Comparison of ENCODE assay signal across 25 cellular contexts in genomic region chr15:64806509-64806908, GRCh38. TPM values are rescaled to one million over a fixed set of nuclear protein-coding genes. Genes with fewer than 3 reads are reported as not detected.
DNase-seq lines count a peak whose midpoint lies in the region; ATAC-seq and TF ChIP-seq lines count a peak whose summit lies in the region.
"Had no signal": no experiment of that assay in that cellular context is flagged by ENCODE, and none has a peak within 500 bp of the region (broad histone marks: within the 10 kb centered on the region; RNA-seq: fewer than 3 reads in every experiment).

No MANE protein-coding gene starts in this region.

- H3K27ac Mint-ChIP-seq in H9 = peak overlapping the region; percentile 95 to 100 (median 99)
- H3K27ac Mint-ChIP-seq in central memory CD8-positive, alpha-beta T cell (ENCODE audit: low read depth) = peak overlapping the region; percentile 78
- H3K27ac Mint-ChIP-seq in CD4-positive, alpha-beta memory T cell = peak overlapping the region in 1 of 7 donors; percentile 48
- H3K27ac Mint-ChIP-seq: activated CD4-positive, alpha-beta memory T cell treated with anti-CD3 and anti-CD28 coated beads, Interleukin-2, amount 10 ng/mL, durations not matched to agents 7 days and 5 days; dendritic cell treated with granulocyte-macrophage colony-stimulating factor and Interleukin-4, amounts not matched to agents 40 ng/mL and 50 ng/mL, for 4 days; stimulated activated memory B cell treated with anti-CD40 and anti-IgM and Interleukin-4, amounts not matched to agents 10 μg/mL and 1 μg/mL and 100 μg/mL, for 72 hours had no signal

- peak overlapping the region; percentile 84 for H3K4ac ChIP-seq in H9 (ENCODE audit: low read depth, low read length)

- H3K4me3 Mint-ChIP-seq in H9 = peak overlapping the region; percentile 34 to 72; a peak in 3 of 5 replicates
- no peak overlapping the region for H3K4me3 Mint-ChIP-seq in central memory CD8-positive, alpha-beta T cell
- no peak overlapping the region for H3K4me3 Mint-ChIP-seq in CD4-positive, alpha-beta memory T cell
- H3K4me3 Mint-ChIP-seq: activated CD4-positive, alpha-beta memory T cell treated with anti-CD3 and anti-CD28 coated beads, Interleukin-2, amount 10 ng/mL, durations not matched to agents 7 days and 5 days; CD4-positive, CD25-positive, alpha-beta regulatory T cell; dendritic cell treated with granulocyte-macrophage colony-stimulating factor and Interleukin-4, amounts not matched to agents 40 ng/mL and 50 ng/mL, for 4 days; stimulated activated memory B cell treated with anti-CD40 and anti-IgM and Interleukin-4, amounts not matched to agents 10 μg/mL and 1 μg/mL and 100 μg/mL, for 72 hours had no signal

- CTCF ChIA-PET in CD4-positive, alpha-beta memory T cell (lab: Charles Lee; ENCODE audit: partially characterized antibody) = interaction anchor here (1.2 kb wide), 1 partner anchor 29 kb away, joined by 3 read pairs; no protein-coding TSS in a partner anchor

- peaks cover 53 to 58% of the 10 kb centered on the region in 2 experiments for H3K4me1 Mint-ChIP-seq in H9
- H3K4me1 Mint-ChIP-seq in central memory CD8-positive, alpha-beta T cell = peaks cover 7% of the 10 kb centered on the region
- peaks cover 0 to 5% (median 2%) of the 10 kb centered on the region in 4 donors for H3K4me1 Mint-ChIP-seq in CD4-positive, alpha-beta memory T cell

- TF ChIP-seq CTCF in H9 (conservative IDR thresholded peaks at IDR 0.05) = no peak

- H3K23me2 ChIP-seq in H9 (ENCODE audit: insufficient read length, low read depth, low read length, poor library complexity, severe bottlenecking) = peaks cover 13% of the 10 kb centered on the region

- peak overlapping the region; percentile 82 for H2BK5ac ChIP-seq in H9 (ENCODE audit: insufficient read length, low read length)

- H3K4me3 ChIP-seq in iPS-20b (ENCODE audit: low read length) (peak overlapping the region; percentile 57; the same call in 1 of the 2 replicates), rectal smooth muscle tissue (ENCODE audit: low read length) (no peak overlapping the region)
- no peak overlapping the region for H3K4me3 ChIP-seq in CD4-positive, alpha-beta memory T cell (ENCODE audit: low read length in 2 of 2)
- H3K4me3 ChIP-seq: adrenal gland, breast epithelium, left lung had no signal

- H3K9me3 ChIP-seq in H9 (ENCODE audit: control insufficient read depth, low read depth, low read length) = no peaks in the 10 kb centered on the region
- no peaks in the 10 kb centered on the region for H3K9me3 ChIP-seq in iPS-20b (ENCODE audit: insufficient read depth, low read depth, low read length)
- H3K9me3 ChIP-seq in CD4-positive, alpha-beta memory T cell (ENCODE audit: control insufficient read depth in 1 of 2, low read length in 2 of 2) = no peaks in the 10 kb centered on the region
- H3K9me3 ChIP-seq: adrenal gland, breast epithelium, left lung had no signal

- whole genome bisulfite sequencing in H9 (ENCODE audit: extremely low coverage, insufficient read length, low lambda C conversion rate) = no CpG with 5 or more reads among the region's 6 CpGs

- H2AK5ac ChIP-seq in H9 (ENCODE audit: insufficient read length, low read length) = peak overlapping the region; percentile 57

- H2BK15ac ChIP-seq in H9 (ENCODE audit: low read depth, low read length) = no peak overlapping the region

- H3K9me3 Mint-ChIP-seq in H9 = peaks cover 0 to 1% of the 10 kb centered on the region in 2 experiments; a peak in 2 of 5 replicates
- H3K9me3 Mint-ChIP-seq in central memory CD8-positive, alpha-beta T cell = no peaks in the 10 kb centered on the region
- H3K9me3 Mint-ChIP-seq in CD4-positive, alpha-beta memory T cell = no peaks in the 10 kb centered on the region
- H3K9me3 Mint-ChIP-seq: activated CD4-positive, alpha-beta memory T cell treated with anti-CD3 and anti-CD28 coated beads, Interleukin-2, amount 10 ng/mL, durations not matched to agents 7 days and 5 days; CD4-positive, CD25-positive, alpha-beta regulatory T cell; dendritic cell treated with granulocyte-macrophage colony-stimulating factor and Interleukin-4, amounts not matched to agents 40 ng/mL and 50 ng/mL, for 4 days; stimulated activated memory B cell treated with anti-CD40 and anti-IgM and Interleukin-4, amounts not matched to agents 10 μg/mL and 1 μg/mL and 100 μg/mL, for 72 hours had no signal

- peak overlapping the region; percentile 16 for H3K56ac ChIP-seq in H9 (ENCODE audit: insufficient read length, low read depth, low read length)

- H3K9ac ChIP-seq in H9 (ENCODE audit: extremely low read depth, insufficient read length, low read length) (no peak overlapping the region), iPS-20b (ENCODE audit: low read depth, low read length) (peak overlapping the region; percentile 84; the same call in 1 of the 2 replicates), rectal smooth muscle tissue (ENCODE audit: low read length) (no peak overlapping the region)

- no peak overlapping the region for H2BK20ac ChIP-seq in H9 (ENCODE audit: low read depth, low read length, poor library complexity, severe bottlenecking)

- H3K27ac ChIP-seq in H9 (ENCODE audit: insufficient read length, low read depth, low read length) (peak overlapping the region; percentile 90), iPS-20b (ENCODE audit: low read length) (peak overlapping the region; percentile 97), rectal smooth muscle tissue (ENCODE audit: low read depth, low read length) (peak overlapping the region; percentile 94)
- no peak overlapping the region for H3K27ac ChIP-seq in CD4-positive, alpha-beta memory T cell (ENCODE audit: low read depth, low read length)
- H3K27ac ChIP-seq: adrenal gland, breast epithelium, foreskin keratinocyte, left lung, RWPE1 had no signal

- H3K27me3 ChIP-seq in H9 (ENCODE audit: insufficient read depth, low read length) = no peaks in the 10 kb centered on the region
- no peaks in the 10 kb centered on the region for H3K27me3 ChIP-seq in iPS-20b (ENCODE audit: insufficient read depth, low read length)
- H3K27me3 ChIP-seq in rectal smooth muscle tissue (ENCODE audit: control insufficient read depth, insufficient read depth, low read length) = no peaks in the 10 kb centered on the region
- H3K27me3 ChIP-seq in CD4-positive, alpha-beta memory T cell (ENCODE audit: insufficient read depth, low read length) = no peaks in the 10 kb centered on the region
- H3K27me3 ChIP-seq: adrenal gland had no signal

- POLR2A ChIA-PET in CD4-positive, alpha-beta memory T cell (lab: Charles Lee; ENCODE audit: partially characterized antibody) = no interaction called here

- peak overlapping the region; percentile 38 for H2BK12ac ChIP-seq in H9 (ENCODE audit: insufficient read length, low read depth, low read length)

- no peaks in the 10 kb centered on the region for H3K79me1 ChIP-seq in H9 (ENCODE audit: insufficient read depth, low read depth, low read length, poor library complexity, severe bottlenecking)

- no peaks in the 10 kb centered on the region for H4K20me1 ChIP-seq in H9 (ENCODE audit: control insufficient read depth, insufficient read depth, insufficient read length)

- no peak for ATAC-seq in central memory CD8-positive, alpha-beta T cell (replicated peaks; ENCODE audit: extremely low read depth, poor library complexity, severe bottlenecking)
- ATAC-seq in HG03045 (IDR thresholded peaks at IDR 0.05; ENCODE audit: unreplicated experiment) = no peak
- no peak for ATAC-seq in HG03571 (IDR thresholded peaks at IDR 0.05; ENCODE audit: unreplicated experiment)
- ATAC-seq: foreskin keratinocyte; HCT116; left lung; sciatic nerve; stimulated activated memory B cell treated with anti-CD40 and anti-IgM and Interleukin-4, amounts not matched to agents 10 μg/mL and 1 μg/mL and 100 μg/mL, for 72 hours had no signal

- peak overlapping the region; percentile 21 for H3K4me2 ChIP-seq in H9 (ENCODE audit: insufficient read depth, insufficient read length, low read length)

- no peaks in the 10 kb centered on the region for H3K79me2 ChIP-seq in H9 (ENCODE audit: insufficient read depth, low read length)

- H3K18ac ChIP-seq in H9 (ENCODE audit: insufficient read length, low read depth, low read length) = peak overlapping the region; percentile 94

- peak overlapping the region; percentile 93 for H3K14ac ChIP-seq in H9 (ENCODE audit: insufficient read depth, low read length)

- peaks cover 8% of the 10 kb centered on the region; the same call in 1 of the 2 replicates for H3K4me1 ChIP-seq in H9 (ENCODE audit: insufficient read depth, low read length)
- peaks cover 45% of the 10 kb centered on the region for H3K4me1 ChIP-seq in iPS-20b (ENCODE audit: insufficient read depth, low read length)
- peaks cover 29% of the 10 kb centered on the region for H3K4me1 ChIP-seq in rectal smooth muscle tissue (ENCODE audit: control insufficient read depth, insufficient read depth, low read length)
- H3K4me1 ChIP-seq in CD4-positive, alpha-beta memory T cell (ENCODE audit: insufficient read depth, low read length) = peaks cover 5% of the 10 kb centered on the region
- H3K4me1 ChIP-seq: adrenal gland, breast epithelium, foreskin keratinocyte, left lung had no signal

- no peak overlapping the region for H3T11ph ChIP-seq in H9 (ENCODE audit: low read length)

- H3K36me3 ChIP-seq in iPS-20b (ENCODE audit: insufficient read depth, low read depth, low read length) (no peaks in the 10 kb centered on the region), rectal smooth muscle tissue (ENCODE audit: control insufficient read depth, insufficient read depth, low read length) (no peaks in the 10 kb centered on the region)
- H3K36me3 ChIP-seq in CD4-positive, alpha-beta memory T cell (ENCODE audit: insufficient read depth, low read length) = no peaks in the 10 kb centered on the region
- H3K36me3 ChIP-seq: adrenal gland, breast epithelium, left lung had no signal

- H3K27me3 Mint-ChIP-seq in H9 (ENCODE audit: low read depth) = no peaks in the 10 kb centered on the region
- peaks cover 11% of the 10 kb centered on the region for H3K27me3 Mint-ChIP-seq in central memory CD8-positive, alpha-beta T cell
- no peaks in the 10 kb centered on the region for H3K27me3 Mint-ChIP-seq in CD4-positive, alpha-beta memory T cell

- H3K23ac ChIP-seq in H9 (ENCODE audit: insufficient read length, low read depth, low read length) = no peak overlapping the region

- H3K36me3 Mint-ChIP-seq in H9 (ENCODE audit: insufficient read depth in 1 of 3, low read depth in 3 of 3) = peaks cover 0 to 4% (median 2%) of the 10 kb centered on the region in 3 experiments; a peak in 3 of 7 replicates
- H3K36me3 Mint-ChIP-seq in central memory CD8-positive, alpha-beta T cell (ENCODE audit: insufficient read depth) = peaks cover 4% of the 10 kb centered on the region
- no peaks in the 10 kb centered on the region for H3K36me3 Mint-ChIP-seq in CD4-positive, alpha-beta memory T cell
- H3K36me3 Mint-ChIP-seq: CD4-positive, CD25-positive, alpha-beta regulatory T cell; stimulated activated memory B cell treated with anti-CD40 and anti-IgM and Interleukin-4, amounts not matched to agents 10 μg/mL and 1 μg/mL and 100 μg/mL, for 72 hours had no signal

- no peak overlapping the region for H2AFZ ChIP-seq in H9 (ENCODE audit: low read length)

- H2BK120ac ChIP-seq in H9 (ENCODE audit: low read depth, low read length, poor library complexity, severe bottlenecking) = peak overlapping the region; percentile 49

- intact Hi-C loops in CD4-positive, alpha-beta memory T cell (cut with micrococcal nuclease) = no loop called here

- no peak for DNase-seq in H9
- no peak for DNase-seq in central memory CD8-positive, alpha-beta T cell (ENCODE audit: low spot score in 2 of 2)
- DNase-seq in CD4-positive, alpha-beta memory T cell = no peak
- DNase-seq in stimulated activated CD4-positive, alpha-beta T cell treated with anti-CD3 and anti-CD28 coated beads, Interleukin-4, amount 100 ng/mL, for 1 hour = no peak
- DNase-seq: activated CD4-positive, alpha-beta memory T cell treated with anti-CD3 and anti-CD28 coated beads, Interleukin-2, amount 10 ng/mL, durations not matched to agents 7 days and 5 days; activated gamma-delta T cell treated with Interleukin-2 at 50 U/mL for 16 hours; adrenal gland; CD4-positive, CD25-positive, alpha-beta regulatory T cell; DMS153; foreskin keratinocyte; left lung; NCI-H1436; NCI-H526; occipital lobe; T-helper 9 cell had no signal

- H4K5ac ChIP-seq in H9 (ENCODE audit: insufficient read length, low read depth, low read length) = peak overlapping the region; percentile 84

- H4K91ac ChIP-seq in H9 (ENCODE audit: insufficient read length, low read depth, low read length) = peak overlapping the region; percentile 76

- peak overlapping the region; percentile 9 for H4K8ac ChIP-seq in H9 (replicated peaks; ENCODE audit: insufficient read length, low read depth, low read length)

RNA-seq across cellular contexts. Expression of gene PIF1, which starts 18.9 kb away (rescaled TPM):
- total RNA-seq in H9 (2021) = 64.0 and 74.4 TPM in 2 replicates
- total RNA-seq in CD4-positive, alpha-beta memory T cell = under 1 TPM; 0.17 to 0.58 TPM
- not detected for polyA plus RNA-seq in CD4-positive, alpha-beta memory T cell

RNA-seq across cellular contexts. Expression of gene RBPMS2, which starts 31.1 kb away (rescaled TPM):
- 181 and 185 TPM in 2 replicates for total RNA-seq in H9 (2021)
- not detected for total RNA-seq in CD4-positive, alpha-beta memory T cell
- polyA plus RNA-seq in CD4-positive, alpha-beta memory T cell = not detected
- total RNA-seq: activated CD4-positive, alpha-beta memory T cell treated with anti-CD3 and anti-CD28 coated beads, Interleukin-2, amount 10 ng/mL, durations not matched to agents 7 days and 5 days; foreskin keratinocyte; occipital lobe had no signal
- polyA plus RNA-seq: CD4-positive, CD25-positive, alpha-beta regulatory T cell; foreskin keratinocyte had no signal

RNA-seq across cellular contexts. Expression of gene PLEKHO2, which starts 35.2 kb away (rescaled TPM):
- total RNA-seq in H9 (2021) = 16.6 and 18.1 TPM in 2 replicates
- total RNA-seq in CD4-positive, alpha-beta memory T cell = 10 to 100 TPM; 22.7 to 24.1 TPM
- 10 to 100 TPM; 10.6 to 29.1 TPM for polyA plus RNA-seq in CD4-positive, alpha-beta memory T cell

Comparison
In these comparisons a context has a peak if more than half of its experiments do, and no peak if none do; other contexts are left out.
1. H3K4me3 Mint-ChIP-seq: peak in H9 (2 of 2); none in central memory CD8-positive, alpha-beta T cell (single experiment) and CD4-positive, alpha-beta memory T cell (0 of 8).
2. RNA of gene PIF1, which starts 18.9 kb away (total RNA-seq): 64.0 to 74.4 TPM in H9; 0.17 to 0.58 TPM in CD4-positive, alpha-beta memory T cell; every median in the first group is over 10 times any median in the second.
3. RNA of gene RBPMS2, which starts 31.1 kb away (total RNA-seq): 181 to 185 TPM in H9; not detected in CD4-positive, alpha-beta memory T cell; every median in the first group is over 100 times any median in the second.